In genomic region chr17:43713494-43714162, GRCh38 we compare ENCODE assay signal across 9 cellular contexts. TPM values are rescaled to one million over a fixed set of nuclear protein-coding genes. Genes with fewer than 3 reads are reported as not detected.
A peak's percentile ranks its signal among the peaks of the same experiment; 100 is the strongest.
DNase-seq lines count a peak whose midpoint lies in the region; ATAC-seq and TF ChIP-seq lines count a peak whose summit lies in the region.
"Had no signal": no experiment of that assay in that cellular context is flagged by ENCODE, and none has a peak within 500 bp of the region (broad histone marks: within the 10 kb centered on the region; RNA-seq: fewer than 3 reads in every experiment).

No MANE protein-coding gene starts in this region.

- intact Hi-C loops in head of caudate nucleus (cut with DNase I), result no loop called here

- H3K27me3 ChIP-seq in BLaER1 (peaks cover 43% of the 10 kb centered on the region), parathyroid adenoma (ENCODE audit: control insufficient read depth, insufficient read depth, low read length) (no peaks in the 10 kb centered on the region)

- H3K9me3 Mint-ChIP-seq in HFFc6, result 0 out of 2 replicates have a peak, but pooled peaks cover 4% of the 10 kb centered on the region
- no peaks in the 10 kb centered on the region for H3K9me3 Mint-ChIP-seq in activated T-cell treated with anti-CD3 and anti-CD28 coated beads, Interleukin-2, amount 50 U/mL, for 4 hours

- H3K36me3 ChIP-seq in BLaER1, result no peaks in the 10 kb centered on the region
- H3K36me3 ChIP-seq in parathyroid adenoma (ENCODE audit: control insufficient read depth, insufficient read depth, low read length), result no peaks in the 10 kb centered on the region

- H3K9ac ChIP-seq in BLaER1, result no peak overlapping the region
- no peak overlapping the region for H3K9ac ChIP-seq in parathyroid adenoma

- H3K27ac ChIP-seq in BLaER1, result no peak overlapping the region
- H3K27ac ChIP-seq in parathyroid adenoma, result no peak overlapping the region

- DNase-seq in HFFc6 (no peak), head of caudate nucleus (peak in 39 of 42 donors; percentile 14 to 75 (median 40)), GDM1 (lab: John Stamatoyannopoulos, UW) (no peak)
- no peak for DNase-seq in activated T-cell treated with anti-CD3 and anti-CD28 coated beads, Interleukin-2, amount 50 U/mL, for 4 hours

- H3K4me2 ChIP-seq in BLaER1 (peak overlapping the region; percentile 86), parathyroid adenoma (ENCODE audit: low read length) (peak overlapping the region; percentile 82)

- H3K4me1 ChIP-seq in BLaER1 (peaks cover 14% of the 10 kb centered on the region), parathyroid adenoma (no peaks in the 10 kb centered on the region)

- H3K4me3 ChIP-seq in BLaER1 (peak overlapping the region; percentile 62), parathyroid adenoma (ENCODE audit: low read depth, low read length) (peak overlapping the region; percentile 55)

- peak overlapping the region; percentile 65 for H3K27ac Mint-ChIP-seq in HFFc6

- no peaks in the 10 kb centered on the region for H3K36me3 Mint-ChIP-seq in HFFc6 (ENCODE audit: low read depth)
- H3K36me3 Mint-ChIP-seq in activated T-cell treated with anti-CD3 and anti-CD28 coated beads, Interleukin-2, amount 50 U/mL, for 4 hours (ENCODE audit: insufficient read depth), result no peaks in the 10 kb centered on the region

- H3K4me1 Mint-ChIP-seq in HFFc6 (ENCODE audit: low read depth), result peaks cover 36% of the 10 kb centered on the region
- peaks cover 14% of the 10 kb centered on the region for H3K4me1 Mint-ChIP-seq in activated T-cell treated with anti-CD3 and anti-CD28 coated beads, Interleukin-2, amount 50 U/mL, for 4 hours (ENCODE audit: low read depth)

- peak; percentile 73 to 74 for ATAC-seq in activated T-cell treated with anti-CD3 and anti-CD28 coated beads, Interleukin-2, amount 50 U/mL, for 4 hours
- ATAC-seq in HG02884 (IDR thresholded peaks at IDR 0.05; ENCODE audit: unreplicated experiment), result no peak
- no peak for ATAC-seq in HG02973 (IDR thresholded peaks at IDR 0.05; ENCODE audit: unreplicated experiment)

- no peaks in the 10 kb centered on the region for H3K9me3 ChIP-seq in BLaER1
- H3K9me3 ChIP-seq in parathyroid adenoma (ENCODE audit: control insufficient read depth, low read length), result no peaks in the 10 kb centered on the region

- TF ChIP-seq CTCF in HFFc6 (IDR thresholded peaks at IDR 0.05) (no peak), parathyroid adenoma (IDR thresholded peaks at IDR 0.05) (no peak)

- H3K4me3 Mint-ChIP-seq in HFFc6, result peak overlapping the region; percentile 81
- peak overlapping the region; percentile 60 for H3K4me3 Mint-ChIP-seq in activated T-cell treated with anti-CD3 and anti-CD28 coated beads, Interleukin-2, amount 50 U/mL, for 4 hours

- H3K27me3 Mint-ChIP-seq in HFFc6 (ENCODE audit: insufficient read depth), result peaks cover 5% of the 10 kb centered on the region
- H3K27me3 Mint-ChIP-seq in activated T-cell treated with anti-CD3 and anti-CD28 coated beads, Interleukin-2, amount 50 U/mL, for 4 hours (ENCODE audit: low read depth), result peaks cover 60% of the 10 kb centered on the region

- H4K20me1 ChIP-seq in BLaER1, result no peaks in the 10 kb centered on the region

- H2AFZ ChIP-seq in parathyroid adenoma, result peak overlapping the region; percentile 87

- H3K79me2 ChIP-seq in parathyroid adenoma, result no peaks in the 10 kb centered on the region

RNA-seq across cellular contexts. Expression of gene SOST, which starts 45.0 kb away (rescaled TPM):
- total RNA-seq in HFFc6 (2021; fragmentation: NEBNext Ultra II Directional; extraction: Animal tissue kit (Norgen Biotek cat#: 25700)), result not detected
- not detected for total RNA-seq in activated T-cell treated with anti-CD3 and anti-CD28 coated beads, Interleukin-2, amount 50 U/mL, for 4 hours
- total RNA-seq: myocyte had no signal

RNA-seq across cellular contexts. Expression of gene MEOX1, which starts 51.9 kb away (rescaled TPM):
- total RNA-seq in HFFc6 (2021; fragmentation: NEBNext Ultra II Directional; extraction: Animal tissue kit (Norgen Biotek cat#: 25700)), result not detected
- under 1 TPM; 0.21 to 0.35 (median 0.24) TPM for total RNA-seq in activated T-cell treated with anti-CD3 and anti-CD28 coated beads, Interleukin-2, amount 50 U/mL, for 4 hours

Comparison
In these comparisons a context has a peak if more than half of its experiments do, and no peak if none do; other contexts are left out.
1. DNase-seq: peak in head of caudate nucleus (39 of 42); none in HFFc6 (single experiment), activated T-cell treated with anti-CD3 and anti-CD28 coated beads, Interleukin-2, amount 50 U/mL, for 4 hours (single experiment) and GDM1 (single experiment).
2. ATAC-seq: peak in activated T-cell treated with anti-CD3 and anti-CD28 coated beads, Interleukin-2, amount 50 U/mL, for 4 hours (2 of 2); none in HG02884 (single experiment) and HG02973 (single experiment).